7 cellular contexts compared by ENCODE assay signal in the genomic region with DNA sequence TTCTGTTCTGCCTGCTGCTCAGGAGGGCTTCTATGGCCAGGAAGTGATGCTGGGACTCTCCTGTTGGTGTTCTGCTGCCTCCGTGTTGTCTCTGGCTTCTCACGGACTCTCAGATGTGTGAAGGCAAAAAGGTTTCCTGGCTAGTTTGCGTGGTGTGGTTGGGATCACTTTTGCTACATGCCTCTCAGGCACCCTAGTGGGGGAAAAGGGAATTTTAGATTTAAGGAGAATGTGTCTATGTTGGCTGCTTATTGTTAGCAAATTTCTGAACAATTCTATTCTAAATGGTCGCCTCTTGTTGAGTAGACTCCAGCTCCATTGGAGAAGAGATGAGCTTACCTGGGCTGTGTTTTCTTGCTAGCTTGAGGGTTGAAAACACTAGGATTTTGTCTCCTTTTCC.
DNase-seq lines count a peak whose midpoint lies in the region; ATAC-seq and TF ChIP-seq lines count a peak whose summit lies in the region.
"Not testable (repeated sequence)": the region's sequence is repeated elsewhere in the genome, so short reads cannot be mapped to it uniquely, and the experiment has no call there.

No MANE protein-coding gene starts in this region.

- not testable (repeated sequence) for H3K4me2 ChIP-seq in PC-3 (ENCODE audit: low read length)

- BruUV-seq in PC-3 (replicated peaks; lab: Mats Ljungman, UMichigan): not testable (repeated sequence)

- not testable (repeated sequence) for H3K27ac ChIP-seq in PC-3 (ENCODE audit: low read length)

- not testable (repeated sequence) for H4K20me1 ChIP-seq in PC-3 (ENCODE audit: low read length)

- not testable (repeated sequence) for H3K27ac Mint-ChIP-seq in mesothelial cell of epicardium

- H3K4me1 ChIP-seq in PC-3 (ENCODE audit: insufficient read depth, low read length): not testable (repeated sequence)

- not testable (repeated sequence) for H3K4me1 Mint-ChIP-seq in mesothelial cell of epicardium

- H3K36me3 ChIP-seq in PC-3 (ENCODE audit: low read depth, low read length): not testable (repeated sequence)

- H3F3A ChIP-seq in PC-3 (ENCODE audit: low read length, unreplicated experiment): not testable (repeated sequence)

- H3K4me3 Mint-ChIP-seq in mesothelial cell of epicardium: not testable (repeated sequence)

- H3K27me3 Mint-ChIP-seq in mesothelial cell of epicardium (ENCODE audit: low read depth): not testable (repeated sequence)

- not testable (repeated sequence) for H3K79me2 ChIP-seq in PC-3 (ENCODE audit: low read length)

- not testable (repeated sequence) for H3K36me3 Mint-ChIP-seq in mesothelial cell of epicardium

- intact Hi-C loops in PC-3 (cut with micrococcal nuclease): not testable (repeated sequence)

- not testable (repeated sequence) for ATAC-seq in PC-3

- TF ChIP-seq CTCF in AG09309 (IDR thresholded peaks at IDR 0.05; ENCODE audit: control insufficient read depth, insufficient read depth, low read depth, low read length, missing control alignments): peak; percentile 20
- TF ChIP-seq CTCF in PC-3 (conservative IDR thresholded peaks at IDR 0.05; ENCODE audit: low read depth, low read length): peak; percentile 37; the same call in 1 of the 2 replicates
- not testable (repeated sequence) for TF ChIP-seq CTCF in astrocyte of the spinal cord (IDR thresholded peaks at IDR 0.05; ENCODE audit: low read depth, low read length)
- TF ChIP-seq CTCF in mesothelial cell of epicardium (IDR thresholded peaks at IDR 0.05; ENCODE audit: unreplicated experiment): peak; percentile 34

- H3K27me3 ChIP-seq in PC-3 (ENCODE audit: low read length): not testable (repeated sequence)

- not testable (repeated sequence) for H2AFZ ChIP-seq in PC-3 (ENCODE audit: low read length)

- not testable (repeated sequence) for DNase-seq in AG09309 (ENCODE audit: low read depth); mesothelial cell of epicardium (ENCODE audit: low spot score in 2 of 2, unreplicated experiment in 2 of 2)
- DNase-seq in HT-29 (ENCODE audit: low spot score) (peak; percentile 48), NCI-H748 (lab: John Stamatoyannopoulos, UW; ENCODE audit: unreplicated experiment) (peak; percentile 21), PC-3 (peak; percentile 34), astrocyte of the spinal cord (ENCODE audit: low read depth, low spot score) (peak; percentile 1), fibroblast of gingiva (ENCODE audit: low read depth) (peak; percentile 25)

- CTCF ChIA-PET in PC-3 (lab: Charles Lee): not testable (repeated sequence)

- in situ Hi-C loops in astrocyte of the spinal cord (cut with HindIII; ENCODE audit: low sequenced_read_pairs): not testable (repeated sequence)

- H3K9ac ChIP-seq in PC-3 (ENCODE audit: low read length): not testable (repeated sequence)

- H3K9me2 ChIP-seq in PC-3 (replicated peaks; ENCODE audit: low read length): not testable (repeated sequence)

- peaks cover 13% of the 10 kb centered on the region for H3K9me3 Mint-ChIP-seq in mesothelial cell of epicardium

- not testable (repeated sequence) for H3K4me3 ChIP-seq in AG09309 (ENCODE audit: control insufficient read depth, low read depth, low read length); PC-3 (ENCODE audit: low read length); astrocyte of the spinal cord (ENCODE audit: low read depth, low read length)

- POLR2A ChIA-PET in PC-3 (lab: Charles Lee; ENCODE audit: unreplicated experiment): not testable (repeated sequence)

- not testable (repeated sequence) for H3K9me3 ChIP-seq in PC-3 (ENCODE audit: low read length)
